ENCODE assay signal across 11 cellular contexts in the genomic region with DNA sequence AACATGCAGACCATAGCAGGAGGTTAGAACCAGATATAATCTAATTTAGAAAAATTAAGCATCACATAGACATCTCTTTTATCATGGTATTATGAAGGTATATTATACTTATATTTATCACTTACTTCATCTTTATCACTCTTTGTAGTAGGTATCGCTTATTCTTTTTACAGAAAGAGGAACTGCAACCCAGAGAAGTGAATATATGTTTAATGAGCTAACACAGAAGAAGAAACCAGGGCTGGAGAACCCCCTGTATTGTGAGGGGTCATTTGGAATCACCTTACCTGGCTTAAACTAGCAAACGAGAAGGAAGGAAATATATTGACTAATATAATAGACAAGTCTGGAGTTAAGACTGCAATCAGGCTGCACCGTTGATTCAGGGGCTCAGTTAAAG.
DNase-seq lines count a peak whose midpoint lies in the region; ATAC-seq and TF ChIP-seq lines count a peak whose summit lies in the region.
"Had no signal": no experiment of that assay in that cellular context is flagged by ENCODE, and none has a peak within 500 bp of the region (broad histone marks: within the 10 kb centered on the region; RNA-seq: fewer than 3 reads in every experiment).

No MANE protein-coding gene starts in this region.

- no peak overlapping the region for H3K4me3 Mint-ChIP-seq in glutamatergic neuron (ENCODE audit: unreplicated experiment)
- H3K4me3 Mint-ChIP-seq: CD4-positive, CD25-positive, alpha-beta regulatory T cell had no signal

- ATAC-seq in GM18502 (IDR thresholded peaks at IDR 0.05; ENCODE audit: poor library complexity, unreplicated experiment) (peak; percentile 97), GM21360 (IDR thresholded peaks at IDR 0.05; ENCODE audit: unreplicated experiment) (peak; percentile 97), HG03039 (IDR thresholded peaks at IDR 0.05; ENCODE audit: unreplicated experiment) (peak; percentile 83)

- no peaks in the 10 kb centered on the region for H3K27me3 ChIP-seq in testis
- H3K27me3 ChIP-seq in ovary: no peaks in the 10 kb centered on the region

- DNase-seq in NAMALWA (ENCODE audit: low spot score) (peak; percentile 5), glutamatergic neuron (no peak), testis (no peak), ovary (no peak)
- DNase-seq in activated T-cell treated with anti-CD3 and anti-CD28 coated beads, Interleukin-2, amount 50 U/mL, for 48 hours: no peak
- DNase-seq: CD4-positive, CD25-positive, alpha-beta regulatory T cell; NCI-H1048; sigmoid colon had no signal

- no peaks in the 10 kb centered on the region for H3K36me3 Mint-ChIP-seq in glutamatergic neuron (ENCODE audit: unreplicated experiment)
- H3K36me3 Mint-ChIP-seq: CD4-positive, CD25-positive, alpha-beta regulatory T cell had no signal

- TF ChIP-seq POLR2A in testis (IDR thresholded peaks at IDR 0.05): no peak
- TF ChIP-seq POLR2A in ovary (IDR thresholded peaks at IDR 0.05): no peak

- H3K36me3 ChIP-seq in testis (ENCODE audit: low read depth, missing control alignments) (no peaks in the 10 kb centered on the region), ovary (no peaks in the 10 kb centered on the region)
- H3K36me3 ChIP-seq: sigmoid colon had no signal

- no peak overlapping the region for H3K27ac ChIP-seq in testis
- no peak overlapping the region for H3K27ac ChIP-seq in ovary
- H3K27ac ChIP-seq: sigmoid colon had no signal

- H3K4me1 ChIP-seq in testis: no peaks in the 10 kb centered on the region
- H3K4me1 ChIP-seq in ovary (ENCODE audit: insufficient read depth): no peaks in the 10 kb centered on the region

- no peak for TF ChIP-seq EP300 in ovary (IDR thresholded peaks at IDR 0.05)

- TF ChIP-seq CTCF in glutamatergic neuron (IDR thresholded peaks at IDR 0.05; ENCODE audit: partially characterized antibody, unreplicated experiment) (no peak), testis (IDR thresholded peaks at IDR 0.05) (no peak), ovary (IDR thresholded peaks at IDR 0.05) (no peak)

- WGBS in testis, 2 donors: 80 to 88% methylated on average over 3 of the region's 3 CpGs
- WGBS in ovary, 3 donors: 79 to 85% (median 81%) methylated on average over 3 of the region's 3 CpGs

- peaks cover 2% of the 10 kb centered on the region for H3K27me3 Mint-ChIP-seq in glutamatergic neuron (ENCODE audit: unreplicated experiment)

- H3K9me3 ChIP-seq in testis (no peaks in the 10 kb centered on the region), ovary (no peaks in the 10 kb centered on the region)
- H3K9me3 ChIP-seq: sigmoid colon had no signal

- intact Hi-C loops in testis (cut with DNase I; ENCODE audit: low total_unique reads): no loop called here
- intact Hi-C loops in ovary (cut with DNase I): no loop called here

- no peak overlapping the region for H3K4me3 ChIP-seq in testis
- no peak overlapping the region for H3K4me3 ChIP-seq in ovary
- H3K4me3 ChIP-seq: sigmoid colon had no signal

- peaks cover 7% of the 10 kb centered on the region for H3K9me3 Mint-ChIP-seq in glutamatergic neuron (ENCODE audit: unreplicated experiment)

- H3K4me1 Mint-ChIP-seq in glutamatergic neuron (ENCODE audit: low read depth, unreplicated experiment): peaks cover 7% of the 10 kb centered on the region
- H3K4me1 Mint-ChIP-seq: CD4-positive, CD25-positive, alpha-beta regulatory T cell had no signal

- H3K27ac Mint-ChIP-seq in glutamatergic neuron (ENCODE audit: unreplicated experiment): no peak overlapping the region
- H3K27ac Mint-ChIP-seq: CD4-positive, CD25-positive, alpha-beta regulatory T cell had no signal
